ENCODE assay signal across 23 cellular contexts in the genomic region with DNA sequence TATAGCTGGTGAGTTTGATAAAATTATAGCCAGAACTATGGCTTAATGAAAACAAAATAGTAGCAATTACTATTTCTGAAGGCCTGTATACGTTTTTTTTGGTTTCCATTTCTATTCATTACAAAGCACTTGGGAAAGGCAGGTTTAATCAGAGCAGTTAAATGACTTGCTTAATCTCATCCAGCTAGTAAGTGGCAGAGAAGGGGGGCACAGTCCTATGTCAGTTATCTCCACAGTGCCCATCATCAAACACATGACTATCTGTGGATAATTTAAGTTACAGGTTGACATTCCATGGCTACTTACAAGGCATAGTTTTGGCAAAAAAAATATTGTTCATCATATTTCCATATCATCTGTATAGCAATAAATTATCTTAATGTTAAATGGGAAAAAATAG.
A peak's percentile ranks its signal among the peaks of the same experiment; 100 is the strongest.
DNase-seq lines count a peak whose midpoint lies in the region; ATAC-seq and TF ChIP-seq lines count a peak whose summit lies in the region.
"Had no signal": no experiment of that assay in that cellular context is flagged by ENCODE, and none has a peak within 500 bp of the region (broad histone marks: within the 10 kb centered on the region; RNA-seq: fewer than 3 reads in every experiment).

No MANE protein-coding gene starts in this region.

- ATAC-seq in Right ventricle myocardium superior (ENCODE audit: poor library complexity) (peak; percentile 42), left cardiac atrium (no peak), HG03442 (IDR thresholded peaks at IDR 0.05; ENCODE audit: unreplicated experiment) (no peak)
- ATAC-seq: A549, GM12878 had no signal

- no peaks in the 10 kb centered on the region for H3K9me3 ChIP-seq in right atrium auricular region
- H3K9me3 ChIP-seq in left ventricle myocardium inferior (replicated peaks), result no peaks in the 10 kb centered on the region
- H3K9me3 ChIP-seq in uterus, result no peaks in the 10 kb centered on the region
- H3K9me3 ChIP-seq: A549; BE2C; BLaER1 treated with 17β-estradiol and CSF1 and Interleukin-3, amounts not matched to agents 10 nM and 100 nM had no signal

- intact Hi-C loops in Right ventricle myocardium superior (cut with DNase I), result loop anchor here (10.0 kb wide), 1 partner anchor 89 kb away; the partner anchor contains the start of gene PGR
- intact Hi-C loops in left ventricle myocardium inferior (cut with micrococcal nuclease), result no loop called here
- intact Hi-C loops in left cardiac atrium (cut with DNase I), result loop anchor here in 1 of 2 donors (10.0 kb wide), 1 partner anchor 89 kb away; the partner anchor contains the start of gene PGR
- intact Hi-C loops in uterus (cut with DNase I; ENCODE audit: low total_unique reads), result no loop called here

- H3K27me3 ChIP-seq in right atrium auricular region (no peaks in the 10 kb centered on the region), left ventricle myocardium inferior (ENCODE audit: low read depth) (no peaks in the 10 kb centered on the region), uterus (no peaks in the 10 kb centered on the region)
- H3K27me3 ChIP-seq: BLaER1 treated with 17β-estradiol and CSF1 and Interleukin-3, amounts not matched to agents 10 nM and 100 nM had no signal

- no peak for TF ChIP-seq CTCF in right atrium auricular region (IDR thresholded peaks at IDR 0.05)
- TF ChIP-seq CTCF in left ventricle myocardium inferior (IDR thresholded peaks at IDR 0.05; ENCODE audit: borderline replicate concordance), result no peak
- TF ChIP-seq CTCF in uterus (IDR thresholded peaks at IDR 0.05), result no peak

- no peak for TF ChIP-seq POLR2A in uterus (IDR thresholded peaks at IDR 0.05)

- no peak for DNase-seq in Right ventricle myocardium superior
- DNase-seq in right atrium auricular region (ENCODE audit: low spot score), result no peak
- DNase-seq in left ventricle myocardium inferior, result no peak
- DNase-seq in left cardiac atrium, result no peak
- no peak for DNase-seq in uterus
- DNase-seq in activated naive CD4-positive, alpha-beta T cell treated with Interleukin-2 at 50 U/mL for 16 hours, result no peak
- DNase-seq: 8988T; ACHN; AML-193; BE2C; CD4-positive, alpha-beta T cell; CD8-positive, alpha-beta memory T cell; DMS 273 treated with DMSO at 0.1 percent for 48 hours; DMS79; EL; GDM1; GM23248; H7; HCEC 1CT had no signal

- H3K4me1 ChIP-seq in right atrium auricular region (peaks cover 0 to 12% of the 10 kb centered on the region in 2 donors), left ventricle myocardium inferior (peaks cover 27% of the 10 kb centered on the region), uterus (peaks cover 0 to 6% of the 10 kb centered on the region in 2 donors)
- H3K4me1 ChIP-seq: A549, BE2C had no signal

- H3K4me3 ChIP-seq in right atrium auricular region, result no peak overlapping the region
- H3K4me3 ChIP-seq in left ventricle myocardium inferior, result peak overlapping the region; percentile 52
- no peak overlapping the region for H3K4me3 ChIP-seq in uterus
- H3K4me3 ChIP-seq: A549; BLaER1 treated with 17β-estradiol and CSF1 and Interleukin-3, amounts not matched to agents 10 nM and 100 nM; GM12878; GM23248 had no signal

- H3K27ac ChIP-seq in right atrium auricular region, result peak overlapping the region in 1 of 2 donors; percentile 70
- H3K27ac ChIP-seq in left ventricle myocardium inferior (replicated peaks), result peak overlapping the region; percentile 79
- H3K27ac ChIP-seq in uterus, result peak overlapping the region; percentile 66 to 69
- H3K27ac ChIP-seq: A549; BLaER1 treated with 17β-estradiol and CSF1 and Interleukin-3, amounts not matched to agents 10 nM and 100 nM; GM23248 had no signal

- H3K36me3 ChIP-seq in right atrium auricular region, result no peaks in the 10 kb centered on the region
- H3K36me3 ChIP-seq in left ventricle myocardium inferior, result no peaks in the 10 kb centered on the region
- H3K36me3 ChIP-seq in uterus, result peaks cover 0 to 3% of the 10 kb centered on the region in 2 donors
- H3K36me3 ChIP-seq: BE2C; BLaER1 treated with 17β-estradiol and CSF1 and Interleukin-3, amounts not matched to agents 10 nM and 100 nM had no signal
